In the genomic region with DNA sequence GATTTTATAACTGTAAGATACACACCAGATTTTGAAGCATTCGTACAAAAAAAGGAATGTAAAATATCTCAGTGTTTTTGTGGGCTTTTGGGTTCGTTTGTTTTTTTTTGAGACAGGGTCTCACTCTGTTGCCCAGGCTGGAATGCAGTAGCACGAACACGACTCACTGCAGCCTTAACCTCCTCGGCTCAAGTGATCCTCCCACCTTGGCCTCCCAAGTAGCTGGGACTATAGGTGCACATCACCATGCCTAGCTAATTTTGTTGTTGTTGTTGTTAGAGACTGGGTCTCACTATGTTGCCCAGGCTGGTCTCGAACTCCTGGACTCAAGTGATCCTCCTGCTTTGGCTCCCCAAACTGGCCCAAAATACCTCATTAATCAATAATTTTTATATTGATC, we compare ENCODE assay signal across 17 cellular contexts. TPM values are rescaled to one million over a fixed set of nuclear protein-coding genes. Genes with fewer than 3 reads are reported as not detected.
"Had no signal": no experiment of that assay in that cellular context is flagged by ENCODE, and none has a peak within 500 bp of the region (broad histone marks: within the 10 kb centered on the region; RNA-seq: fewer than 3 reads in every experiment).

No MANE protein-coding gene starts in this region.

- H3K4me3 Mint-ChIP-seq: activated CD4-positive, alpha-beta memory T cell treated with anti-CD3 and anti-CD28 coated beads, Interleukin-2, amount 10 ng/mL, durations not matched to agents 7 days and 5 days; activated naive CD8-positive, alpha-beta T cell treated with anti-CD3 and anti-CD28 coated beads, Interleukin-2, amount 10 ng/mL, durations not matched to agents 7 days and 5 days; T-helper 1 cell treated with Interleukin-12 subunit alpha and Interleukin-12 subunit beta and Interleukin-4 antibody, amounts not matched to agents 30 μg/mL and 1 μg/mL, for 36 hours had no signal

- H3K9me3 ChIP-seq: adrenal gland had no signal

- H3K27me3 ChIP-seq: adrenal gland had no signal

- H3K4me1 Mint-ChIP-seq: activated naive CD8-positive, alpha-beta T cell treated with anti-CD3 and anti-CD28 coated beads, Interleukin-2, amount 10 ng/mL, durations not matched to agents 7 days and 5 days had no signal

- H3K36me3 ChIP-seq: adrenal gland had no signal

- H3K27me3 Mint-ChIP-seq: activated CD4-positive, alpha-beta memory T cell treated with anti-CD3 and anti-CD28 coated beads, Interleukin-2, amount 10 ng/mL, durations not matched to agents 7 days and 5 days; activated naive CD8-positive, alpha-beta T cell treated with anti-CD3 and anti-CD28 coated beads, Interleukin-2, amount 10 ng/mL, durations not matched to agents 7 days and 5 days had no signal

- H3K9me3 Mint-ChIP-seq: activated CD4-positive, alpha-beta memory T cell treated with anti-CD3 and anti-CD28 coated beads, Interleukin-2, amount 10 ng/mL, durations not matched to agents 7 days and 5 days; activated naive CD8-positive, alpha-beta T cell treated with anti-CD3 and anti-CD28 coated beads, Interleukin-2, amount 10 ng/mL, durations not matched to agents 7 days and 5 days; T-helper 1 cell treated with Interleukin-12 subunit alpha and Interleukin-12 subunit beta and Interleukin-4 antibody, amounts not matched to agents 30 μg/mL and 1 μg/mL, for 36 hours had no signal

- H3K4me3 ChIP-seq: adrenal gland had no signal

- H3K27ac Mint-ChIP-seq: activated CD4-positive, alpha-beta memory T cell treated with anti-CD3 and anti-CD28 coated beads, Interleukin-2, amount 10 ng/mL, durations not matched to agents 7 days and 5 days; activated naive CD8-positive, alpha-beta T cell treated with anti-CD3 and anti-CD28 coated beads, Interleukin-2, amount 10 ng/mL, durations not matched to agents 7 days and 5 days; T-helper 1 cell treated with Interleukin-12 subunit alpha and Interleukin-12 subunit beta and Interleukin-4 antibody, amounts not matched to agents 30 μg/mL and 1 μg/mL, for 36 hours had no signal

- ATAC-seq: PC-3 had no signal

- H3K27ac ChIP-seq: adrenal gland had no signal

- DNase-seq: activated CD4-positive, alpha-beta memory T cell treated with anti-CD3 and anti-CD28 coated beads, Interleukin-2, amount 10 ng/mL, durations not matched to agents 7 days and 5 days; activated CD4-positive, alpha-beta T cell treated with anti-CD3 and anti-CD28 coated beads, Interleukin-2, amount 50 U/mL, for 1 hour; activated CD4-positive, CD25-positive, alpha-beta regulatory T cell; activated naive CD4-positive, alpha-beta T cell treated with anti-CD3 and anti-CD28 coated beads, Interleukin-2, amount 50 U/mL, for 16 hours; activated naive CD8-positive, alpha-beta T cell treated with anti-CD3 and anti-CD28 coated beads, Interleukin-2, amount 10 ng/mL, durations not matched to agents 7 days and 5 days; activated T-cell treated with anti-CD3 and anti-CD28 coated beads for 4 hours; adrenal gland; anterior cingulate cortex; KG1; NCI-H1092; NCI-H1417 treated with DMSO at 0.1 percent for 48 hours; NCI-H1694; NCI-H2029 treated with DMSO at 0.1 percent for 48 hours; NCI-H510A treated with DMSO at 0.1 percent for 48 hours; PC-3; SHP77 treated with DMSO at 0.1 percent for 48 hours had no signal

RNA-seq across cellular contexts. Expression of gene STAT5B, which starts 15.9 kb away (rescaled TPM):
- total RNA-seq: PC-3 had no signal

RNA-seq across cellular contexts. Expression of gene STAT5A, which starts 28.0 kb away (rescaled TPM):
- total RNA-seq: PC-3 had no signal
